Comparison of ENCODE assay signal across 8 cellular contexts in the genomic region with DNA sequence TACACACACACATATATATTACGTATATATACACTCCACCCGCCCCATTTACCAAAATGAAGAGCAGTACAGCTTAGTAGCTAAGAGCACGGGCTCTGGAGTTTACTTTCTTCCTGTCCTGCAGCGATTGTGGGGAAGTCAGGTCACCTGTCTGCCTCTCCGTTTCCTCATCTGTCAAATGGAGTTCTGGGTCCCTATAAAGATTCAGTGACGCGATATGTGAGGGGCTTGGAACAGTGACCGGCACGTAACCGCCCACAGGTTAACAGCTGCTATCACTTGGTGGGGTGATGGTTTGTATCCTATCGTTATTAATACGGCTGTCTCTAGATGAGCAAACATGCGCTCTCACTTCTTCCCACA. TPM values are rescaled to one million over a fixed set of nuclear protein-coding genes. Genes with fewer than 3 reads are reported as not detected.
DNase-seq lines count a peak whose midpoint lies in the region; ATAC-seq lines count a peak whose summit lies in the region.

No MANE protein-coding gene starts in this region.

- POLR2A ChIA-PET in T-cell (lab: Charles Lee) = interaction anchor here in 1 of 2 donors (1.0 kb wide), 1 partner anchor 406 kb away, joined by 3 read pairs; no protein-coding TSS in a partner anchor

- H3K27ac Mint-ChIP-seq in T-cell = peak overlapping the region; percentile 94 to 95

- peaks cover 63 to 67% (median 64%) of the 10 kb centered on the region in 3 donors for H3K4me1 Mint-ChIP-seq in T-cell

- H3K27me3 ChIP-seq in mucosa of stomach (ENCODE audit: control insufficient read depth, insufficient read depth, low read length) = no peaks in the 10 kb centered on the region

- no peaks in the 10 kb centered on the region for H3K27me3 Mint-ChIP-seq in T-cell

- CTCF ChIA-PET in T-cell (lab: Charles Lee) = interaction anchor here in 1 of 2 donors (0.7 to 1.7 kb wide), 4 partner anchors 12 to 152 kb away, joined by 4 to 6 read pairs (median 4); a partner anchor contains a TSS

- H3K4me3 ChIP-seq in mucosa of stomach (ENCODE audit: low read length) = peak overlapping the region; percentile 93

- H3K27ac ChIP-seq in temporal lobe (ENCODE audit: low read depth, low read length) = peak overlapping the region; percentile 47

- no peaks in the 10 kb centered on the region for H3K9me3 Mint-ChIP-seq in T-cell

- peak overlapping the region; percentile 97 for H3K4me3 Mint-ChIP-seq in T-cell

- peak overlapping the region; percentile 91 for H3K9ac ChIP-seq in mucosa of stomach (ENCODE audit: low read length)

- H3K36me3 Mint-ChIP-seq in T-cell = peaks cover 10% of the 10 kb centered on the region

- no peaks in the 10 kb centered on the region for H3K4me1 ChIP-seq in mucosa of stomach (ENCODE audit: control insufficient read depth, insufficient read depth, low read length)

- H3K9me3 ChIP-seq in mucosa of stomach (ENCODE audit: control insufficient read depth, low read length) = no peaks in the 10 kb centered on the region

- peak; percentile 55 for ATAC-seq in GM19452 (IDR thresholded peaks at IDR 0.05; ENCODE audit: unreplicated experiment)
- peak; percentile 53 for ATAC-seq in HG03460 (IDR thresholded peaks at IDR 0.05; ENCODE audit: unreplicated experiment)
- peak; percentile 37 to 47 (median 41) for ATAC-seq in T-cell (replicated peaks in 1 of 4)

- H3K36me3 ChIP-seq in mucosa of stomach (ENCODE audit: control insufficient read depth, insufficient read depth, low read length) = no peaks in the 10 kb centered on the region

- DNase-seq in DMS53 treated with DMSO at 0.1 percent for 48 hours (lab: John Stamatoyannopoulos, UW; ENCODE audit: unreplicated experiment) = peak; percentile 25
- peak in 25 of 34 experiments; percentile 2 to 33 (median 17) for DNase-seq in T-cell
- DNase-seq in effector CD4-positive, alpha-beta T cell = peak; percentile 23
- no peak for DNase-seq in AG08395 (ENCODE audit: low spot score)

RNA-seq across cellular contexts. Expression of a gene that starts 0.5 kb away (rescaled TPM):
- total RNA-seq in T-cell = 10 to 100 TPM; 28.4 to 37.3 (median 34.5) TPM
- total RNA-seq in temporal lobe = 14.8 TPM

RNA-seq across cellular contexts. Expression of a gene that starts 0.5 kb away (rescaled TPM):
- total RNA-seq in T-cell (10 to 100 TPM; 15.5 to 25.1 (median 23.6) TPM), temporal lobe (134 TPM)
